Comparison of ENCODE assay signal across 8 cellular contexts in the genomic region with DNA sequence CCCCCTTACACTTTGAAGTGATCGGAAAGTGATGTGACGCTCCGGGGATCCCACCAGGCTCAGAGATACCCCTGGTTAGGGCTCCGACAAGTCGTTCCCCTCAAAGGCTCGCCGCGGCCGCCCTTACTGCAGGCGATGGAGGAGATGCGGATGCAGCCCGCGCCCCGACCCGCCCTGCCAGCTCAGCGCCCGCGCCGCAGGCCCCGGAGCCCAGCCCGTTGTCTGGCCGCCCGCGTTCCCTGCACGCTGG. TPM values are rescaled to one million over a fixed set of nuclear protein-coding genes. Genes with fewer than 3 reads are reported as not detected.
DNase-seq lines count a peak whose midpoint lies in the region; ATAC-seq, FAIRE-seq and TF ChIP-seq lines count a peak whose summit lies in the region.

No MANE protein-coding gene starts in this region.

- DNase-seq in heart right ventricle = no peak
- no peak for DNase-seq in left cardiac atrium
- DNase-seq in astrocyte (ENCODE audit: low read depth) = no peak
- DNase-seq in lung (ENCODE audit: low spot score) = no peak
- no peak for DNase-seq in uterus
- no peak for DNase-seq in H4 (ENCODE audit: low spot score)

- H3K4me1 ChIP-seq in heart right ventricle (peaks cover 8 to 41% (median 31%) of the 10 kb centered on the region in 9 donors), astrocyte (ENCODE audit: insufficient read depth, low read length) (peaks cover 24% of the 10 kb centered on the region), lung (ENCODE audit: control insufficient read depth in 2 of 2, insufficient read depth in 2 of 2, low read length in 2 of 2) (peaks cover 2 to 16% of the 10 kb centered on the region in 2 donors), uterus (peaks cover 7 to 16% of the 10 kb centered on the region in 2 donors)

- 0% methylated on average over 25 of the region's 25 CpGs for WGBS in heart right ventricle, 2 donors
- 0 to 1% methylated on average over 24 to 25 of the region's 25 CpGs for WGBS in lung, 2 donors

- H2AFZ ChIP-seq in astrocyte (ENCODE audit: low read depth, low read length) = peak overlapping the region; percentile 99

- H3K4me3 Mint-ChIP-seq in astrocyte (ENCODE audit: unreplicated experiment) = peak overlapping the region; percentile 97

- peak overlapping the region; percentile 60 to 97 (median 92) for H3K27ac ChIP-seq in heart right ventricle
- peak overlapping the region; percentile 90 for H3K27ac ChIP-seq in astrocyte (ENCODE audit: low read depth, low read length)
- H3K27ac ChIP-seq in lung (ENCODE audit: low read depth in 1 of 2, low read length in 1 of 2) = peak overlapping the region; percentile 81 to 98
- H3K27ac ChIP-seq in uterus = peak overlapping the region; percentile 85 to 88

- H3K36me3 Mint-ChIP-seq in astrocyte (ENCODE audit: low read depth, unreplicated experiment) = peaks cover 6% of the 10 kb centered on the region

- no peak for TF ChIP-seq CTCF in heart right ventricle (IDR thresholded peaks at IDR 0.05)
- no peak for TF ChIP-seq CTCF in astrocyte (IDR thresholded peaks at IDR 0.05; ENCODE audit: insufficient read depth, low read depth, low read length)
- TF ChIP-seq CTCF in lung (IDR thresholded peaks at IDR 0.05; ENCODE audit: control extremely low read depth, extremely low read depth) = no peak
- no peak for TF ChIP-seq CTCF in uterus (IDR thresholded peaks at IDR 0.05)

- intact Hi-C loops in heart right ventricle (cut with DNase I) = no loop called here
- intact Hi-C loops in left cardiac atrium (cut with DNase I) = loop anchor here in 1 of 2 donors (2.0 kb wide), 1 partner anchor 21 kb away; the partner anchor contains the start of gene PBRM1
- intact Hi-C loops in uterus (cut with DNase I; ENCODE audit: low total_unique reads) = no loop called here

- TF ChIP-seq POLR2A in uterus (IDR thresholded peaks at IDR 0.05) = no peak

- peaks cover 16% of the 10 kb centered on the region for H4K20me1 ChIP-seq in astrocyte (ENCODE audit: insufficient read depth, low read length)

- peak overlapping the region; percentile 100 for H3K4me2 ChIP-seq in astrocyte (ENCODE audit: low read length)

- no peaks in the 10 kb centered on the region for H3K9me3 Mint-ChIP-seq in astrocyte (ENCODE audit: unreplicated experiment)

- H3K4me1 Mint-ChIP-seq in astrocyte (ENCODE audit: low read depth, unreplicated experiment) = peaks cover 20% of the 10 kb centered on the region

- peak overlapping the region; percentile 48 to 97 (median 86) for H3K4me3 ChIP-seq in heart right ventricle
- H3K4me3 ChIP-seq in astrocyte (ENCODE audit: insufficient read depth, low read depth, low read length) = peak overlapping the region; percentile 86
- H3K4me3 ChIP-seq in lung = peak overlapping the region; percentile 99
- H3K4me3 ChIP-seq in uterus = peak overlapping the region; percentile 64 to 75

- ATAC-seq in heart right ventricle (peak in 1 of 8 donors; percentile 65), left cardiac atrium (no peak), lung (ENCODE audit: insufficient read depth, low FRiP score) (no peak), HG03565 (IDR thresholded peaks at IDR 0.05; ENCODE audit: unreplicated experiment) (no peak), GM18867 (IDR thresholded peaks at IDR 0.05; ENCODE audit: unreplicated experiment) (no peak)

- peak overlapping the region; percentile 91 for H3K27ac Mint-ChIP-seq in astrocyte (ENCODE audit: unreplicated experiment)

- FAIRE-seq in astrocyte (lab: Jason Lieb, UNC) = no peak

- peak overlapping the region; percentile 99 for H3K9ac ChIP-seq in astrocyte (ENCODE audit: low read length)

- H3K36me3 ChIP-seq in heart right ventricle (peaks cover 0 to 31% (median 20%) of the 10 kb centered on the region in 9 donors), astrocyte (ENCODE audit: insufficient read depth, low read length) (peaks cover 20% of the 10 kb centered on the region), lung (ENCODE audit: control insufficient read depth in 2 of 2, insufficient read depth in 2 of 2, low read length in 2 of 2) (peaks cover 2 to 4% of the 10 kb centered on the region in 2 donors), uterus (no peaks in the 10 kb centered on the region)

- H3K9me3 ChIP-seq in heart right ventricle = no peaks in the 10 kb centered on the region
- no peaks in the 10 kb centered on the region for H3K9me3 ChIP-seq in astrocyte (ENCODE audit: insufficient read depth, low read depth, low read length)
- H3K9me3 ChIP-seq in lung (ENCODE audit: control insufficient read depth in 2 of 2, insufficient read depth in 1 of 2, low read length in 1 of 2) = no peaks in the 10 kb centered on the region
- no peaks in the 10 kb centered on the region for H3K9me3 ChIP-seq in uterus

- no peaks in the 10 kb centered on the region for H3K27me3 Mint-ChIP-seq in astrocyte (ENCODE audit: low read depth, unreplicated experiment)

- no peaks in the 10 kb centered on the region for H3K27me3 ChIP-seq in heart right ventricle
- no peaks in the 10 kb centered on the region for H3K27me3 ChIP-seq in astrocyte (ENCODE audit: insufficient read depth, low read length)
- H3K27me3 ChIP-seq in lung (ENCODE audit: control insufficient read depth, insufficient read depth) = no peaks in the 10 kb centered on the region
- H3K27me3 ChIP-seq in uterus = no peaks in the 10 kb centered on the region

- H3K79me2 ChIP-seq in astrocyte (ENCODE audit: insufficient read depth, low read length) = peaks cover 80% of the 10 kb centered on the region

RNA-seq across cellular contexts. Expression of gene GLT8D1, which starts 0.2 kb away (rescaled TPM):
- total RNA-seq in heart right ventricle (10 to 100 TPM; 23.0 to 31.9 (median 28.4) TPM), left cardiac atrium (10 to 100 TPM; 31.3 to 37.6 TPM), astrocyte (78.2 and 95.5 TPM in 2 replicates), lung (10 to 100 TPM; 54.1 to 85.5 TPM), uterus (100 to 1,000 TPM in 1 of 4 donors, 10 to 100 TPM in 2, 1 to 10 TPM in 1; 7.9 to 141 (median 48.9) TPM)
- polyA plus RNA-seq in heart right ventricle (10 to 100 TPM; 30.1 to 37.9 TPM), lung (10 to 100 TPM; 35.4 to 42.5 TPM)
- total RNA-seq in H4 (2014; rRNA removed; shearing (Covaris generic)) = 67.5 and 82.7 TPM in 2 replicates

RNA-seq across cellular contexts. Expression of gene SPCS1, which starts 0.5 kb away (rescaled TPM):
- total RNA-seq in heart right ventricle (10 to 100 TPM; 74.3 to 97.6 (median 82.2) TPM), left cardiac atrium (10 to 100 TPM; 72.1 to 88.1 TPM), astrocyte (110 and 119 TPM in 2 replicates), lung (10 to 100 TPM; 63.3 to 94.1 TPM), uterus (10 to 100 TPM in 3 of 4 donors, 1 to 10 TPM in 1; 9.0 to 67.4 (median 59.1) TPM)
- polyA plus RNA-seq in heart right ventricle (100 to 1,000 TPM in 1 of 2 donors, 10 to 100 TPM in 1; 21.7 to 122 TPM), lung (100 to 1,000 TPM in 1 of 2 donors, 10 to 100 TPM in 1; 97.4 to 139 TPM)
- total RNA-seq in H4 (2014; rRNA removed; shearing (Covaris generic)) = 153 and 208 TPM in 2 replicates

RNA-seq across cellular contexts. Expression of gene GNL3, which starts 19.5 kb away (rescaled TPM):
- total RNA-seq in heart right ventricle (10 to 100 TPM; 20.6 to 45.1 (median 25.7) TPM), left cardiac atrium (10 to 100 TPM; 30.2 to 61.2 TPM), astrocyte (85.4 and 93.7 TPM in 2 replicates), lung (10 to 100 TPM; 57.5 to 84.6 TPM), uterus (100 to 1,000 TPM in 1 of 4 donors, 10 to 100 TPM in 3; 29.5 to 108 (median 53.9) TPM)
- polyA plus RNA-seq in heart right ventricle (10 to 100 TPM; 39.4 to 60.4 TPM), lung (10 to 100 TPM; 71.3 to 73.4 TPM)
- total RNA-seq in H4 (2014; rRNA removed; shearing (Covaris generic)) = 75.7 and 81.7 TPM in 2 replicates

RNA-seq across cellular contexts. Expression of gene PBRM1, which starts 19.6 kb away (rescaled TPM):
- total RNA-seq in heart right ventricle = 10 to 100 TPM; 41.6 to 63.9 (median 51.7) TPM
- polyA plus RNA-seq in heart right ventricle = 1 to 10 TPM; 6.0 to 8.0 TPM
- total RNA-seq in left cardiac atrium = 10 to 100 TPM; 50.7 to 54.4 TPM
- 54.5 and 58.4 TPM in 2 replicates for total RNA-seq in astrocyte
- total RNA-seq in lung = 10 to 100 TPM; 63.8 to 92.8 TPM
- polyA plus RNA-seq in lung = 10 to 100 TPM in 1 of 2 donors, 1 to 10 TPM in 1; 9.8 to 17.6 TPM
- 100 to 1,000 TPM in 1 of 4 donors, 10 to 100 TPM in 3; 22.5 to 152 (median 56.6) TPM for total RNA-seq in uterus
- 17.3 and 17.4 TPM in 2 replicates for total RNA-seq in H4 (2014; rRNA removed; shearing (Covaris generic))
